In the genomic region with DNA sequence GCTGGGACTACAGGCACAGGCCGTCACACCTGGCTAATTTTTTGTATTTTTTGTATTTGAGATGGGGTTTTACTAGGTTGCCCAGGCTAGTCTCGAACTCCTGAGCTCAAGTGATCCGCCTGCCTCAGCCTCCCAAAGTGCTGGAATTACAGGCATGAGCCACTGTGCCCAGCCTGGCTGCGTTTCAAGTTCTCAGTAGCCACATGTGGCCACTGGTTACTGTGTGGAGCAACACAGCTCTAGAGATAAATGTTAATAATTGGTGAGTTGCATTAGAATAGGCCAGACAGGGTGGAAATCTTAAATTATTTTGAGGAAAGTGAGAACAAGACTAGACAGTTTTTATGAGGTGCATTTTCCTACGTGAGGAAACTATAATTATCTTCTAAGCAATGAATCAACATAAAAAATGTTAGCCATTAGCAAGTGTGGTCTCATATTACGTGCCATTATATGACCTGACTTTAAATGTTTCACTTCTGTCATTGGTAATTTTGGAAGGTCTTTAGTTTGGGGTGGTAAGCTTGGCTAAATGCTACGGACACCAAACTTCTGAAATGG, we compare ENCODE assay signal across 14 cellular contexts.
"Had no signal": no experiment of that assay in that cellular context is flagged by ENCODE, and none has a peak within 500 bp of the region (broad histone marks: within the 10 kb centered on the region; RNA-seq: fewer than 3 reads in every experiment).

No MANE protein-coding gene starts in this region.

- H3K27ac ChIP-seq: adrenal gland, gastrocnemius medialis, left lung, psoas muscle, transverse colon, WERI-Rb-1 had no signal

- H3K27ac Mint-ChIP-seq: activated naive CD4-positive, alpha-beta T cell treated with anti-CD3 and anti-CD28 coated beads, Interleukin-2, amount 50 U/mL, for 24 hours; naive thymus-derived CD4-positive, alpha-beta T cell; stimulated activated naive CD8-positive, alpha-beta T cell treated with anti-CD3 and anti-CD28 coated beads, Interleukin-15, Interleukin-2, amounts not matched to agents 100 ng/mL and 50 ng/mL, for 24 hours had no signal

- H3K4me3 Mint-ChIP-seq: activated naive CD4-positive, alpha-beta T cell treated with anti-CD3 and anti-CD28 coated beads, Interleukin-2, amount 50 U/mL, for 24 hours; naive thymus-derived CD4-positive, alpha-beta T cell; stimulated activated naive CD8-positive, alpha-beta T cell treated with anti-CD3 and anti-CD28 coated beads, Interleukin-15, Interleukin-2, amounts not matched to agents 100 ng/mL and 50 ng/mL, for 24 hours had no signal

- H3K36me3 ChIP-seq: adrenal gland, gastrocnemius medialis, left lung, WERI-Rb-1 had no signal

- H3K27me3 ChIP-seq: adrenal gland, gastrocnemius medialis, left lung, transverse colon had no signal

- H3K9me3 ChIP-seq: adrenal gland, gastrocnemius medialis, left lung, psoas muscle, transverse colon had no signal

- H3K4me1 Mint-ChIP-seq: activated naive CD4-positive, alpha-beta T cell treated with anti-CD3 and anti-CD28 coated beads, Interleukin-2, amount 50 U/mL, for 24 hours; naive thymus-derived CD4-positive, alpha-beta T cell had no signal

- H3K4me1 ChIP-seq: adrenal gland, gastrocnemius medialis, left lung, psoas muscle had no signal

- DNase-seq: activated CD4-positive, alpha-beta T cell treated with anti-CD3 and anti-CD28 coated beads, Interleukin-2, amount 50 U/mL, for 4 hours; activated gamma-delta T cell; adrenal gland; effector CD4-positive, alpha-beta T cell; gastrocnemius medialis; left lung; naive thymus-derived CD4-positive, alpha-beta T cell; psoas muscle; right cardiac atrium; stimulated activated CD4-positive, alpha-beta T cell treated with anti-CD3 and anti-CD28 coated beads, Interleukin-2, amount 100 ng/mL, for 24 hours; transverse colon; WERI-Rb-1 had no signal

- ATAC-seq: gastrocnemius medialis; left lung; naive thymus-derived CD4-positive, alpha-beta T cell; psoas muscle; right cardiac atrium had no signal

- H3K27me3 Mint-ChIP-seq: stimulated activated naive CD8-positive, alpha-beta T cell treated with anti-CD3 and anti-CD28 coated beads, Interleukin-15, Interleukin-2, amounts not matched to agents 100 ng/mL and 50 ng/mL, for 24 hours had no signal

- H3K36me3 Mint-ChIP-seq: activated naive CD4-positive, alpha-beta T cell treated with anti-CD3 and anti-CD28 coated beads, Interleukin-2, amount 50 U/mL, for 24 hours; naive thymus-derived CD4-positive, alpha-beta T cell had no signal

- H3K9me3 Mint-ChIP-seq: activated naive CD4-positive, alpha-beta T cell treated with anti-CD3 and anti-CD28 coated beads, Interleukin-2, amount 50 U/mL, for 24 hours; stimulated activated naive CD8-positive, alpha-beta T cell treated with anti-CD3 and anti-CD28 coated beads, Interleukin-15, Interleukin-2, amounts not matched to agents 100 ng/mL and 50 ng/mL, for 24 hours had no signal

- H3K4me3 ChIP-seq: adrenal gland, gastrocnemius medialis, left lung, psoas muscle, transverse colon had no signal
